ENCODE assay signal across 18 cellular contexts in genomic region chr21:21971384-21971783, GRCh38.
"Had no signal": no experiment of that assay in that cellular context is flagged by ENCODE, and none has a peak within 500 bp of the region (broad histone marks: within the 10 kb centered on the region; RNA-seq: fewer than 3 reads in every experiment).

No MANE protein-coding gene starts in this region.

- H3K4me3 Mint-ChIP-seq: activated T-helper 17 cell treated with anti-CD3 and anti-CD28 coated beads, Interleukin-2, amount 50 U/mL, for 72 hours; nephron; WTC11 had no signal

- H3K9me3 ChIP-seq: sigmoid colon, suprapubic skin, upper lobe of left lung had no signal

- H3K36me3 ChIP-seq: brain microvascular endothelial cell, sigmoid colon, suprapubic skin, upper lobe of left lung had no signal

- H3K36me3 Mint-ChIP-seq: activated naive CD4-positive, alpha-beta T cell treated with anti-CD3 and anti-CD28 coated beads, Interleukin-2, amount 50 U/mL, for 72 hours had no signal

- H3K27ac ChIP-seq: brain microvascular endothelial cell, psoas muscle, sigmoid colon, suprapubic skin, upper lobe of left lung had no signal

- H3K27me3 ChIP-seq: brain microvascular endothelial cell, sigmoid colon, suprapubic skin, upper lobe of left lung had no signal

- DNase-seq: activated CD4-positive, alpha-beta T cell treated with anti-CD3 and anti-CD28 coated beads for 48 hours; amygdala; brain microvascular endothelial cell; cerebellar nuclear complex; dermis blood vessel endothelial cell; kidney; left ventricle myocardium superior; mesenchymal stem cell; psoas muscle; sigmoid colon; stimulated activated CD4-positive, alpha-beta T cell treated with anti-CD3 and anti-CD28 coated beads, Interleukin-2, amount 100 ng/mL, for 48 hours; stimulated activated naive CD8-positive, alpha-beta T cell treated with anti-CD3 and anti-CD28 coated beads, Interleukin-15, Interleukin-2, amounts not matched to agents 100 U/mL and 50 U/mL, for 24 hours; upper lobe of left lung had no signal

- H3K4me1 Mint-ChIP-seq: activated T-helper 17 cell treated with anti-CD3 and anti-CD28 coated beads, Interleukin-2, amount 50 U/mL, for 72 hours had no signal

- H3K4me3 ChIP-seq: psoas muscle, sigmoid colon, suprapubic skin, upper lobe of left lung had no signal

- H3K4me1 ChIP-seq: psoas muscle, sigmoid colon, suprapubic skin, upper lobe of left lung had no signal

- H3K27me3 Mint-ChIP-seq: activated T-helper 17 cell treated with anti-CD3 and anti-CD28 coated beads, Interleukin-2, amount 50 U/mL, for 72 hours had no signal

- H3K27ac Mint-ChIP-seq: activated naive CD4-positive, alpha-beta T cell treated with anti-CD3 and anti-CD28 coated beads, Interleukin-2, amount 50 U/mL, for 72 hours; activated T-helper 17 cell treated with anti-CD3 and anti-CD28 coated beads, Interleukin-2, amount 50 U/mL, for 72 hours; nephron; WTC11 had no signal

- ATAC-seq: activated naive CD4-positive, alpha-beta T cell treated with anti-CD3 and anti-CD28 coated beads, Interleukin-2, amount 50 U/mL, for 72 hours; activated T-helper 17 cell treated with anti-CD3 and anti-CD28 coated beads, Interleukin-2, amount 50 U/mL, for 72 hours; left ventricle myocardium superior; psoas muscle; stimulated activated naive CD8-positive, alpha-beta T cell treated with anti-CD3 and anti-CD28 coated beads, Interleukin-15, Interleukin-2, amounts not matched to agents 100 U/mL and 50 U/mL, for 24 hours; WTC11 had no signal
